5 cellular contexts compared by ENCODE assay signal in the genomic region with DNA sequence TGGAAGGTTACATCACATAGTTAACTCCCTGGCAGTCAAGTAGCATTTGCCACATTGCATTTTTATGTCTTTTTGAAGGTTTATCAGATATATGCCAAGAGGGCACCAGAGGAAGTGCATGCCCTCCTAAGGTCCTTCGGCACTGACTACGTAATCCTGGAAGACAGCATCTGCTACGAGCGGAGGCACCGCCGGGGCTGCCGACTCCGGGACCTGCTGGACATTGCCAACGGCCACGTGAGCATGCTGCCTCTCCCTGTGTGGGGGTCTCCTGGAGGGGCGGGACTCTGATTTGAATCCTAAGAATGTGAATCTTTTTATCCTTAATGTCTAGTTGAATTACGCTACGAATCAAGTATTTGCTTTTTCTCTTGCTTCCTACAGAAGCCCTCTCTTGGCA.
"Had no signal": no experiment of that assay in that cellular context is flagged by ENCODE, and none has a peak within 500 bp of the region (broad histone marks: within the 10 kb centered on the region; RNA-seq: fewer than 3 reads in every experiment).

No MANE protein-coding gene starts in this region.

- H3K4me3 Mint-ChIP-seq: GM23338, H9 had no signal

- DNase-seq: H9, HCEC 1CT, IMR-90 had no signal

- H2AFZ ChIP-seq: GM23338 had no signal

- H3K9me3 Mint-ChIP-seq: GM23338, H9 had no signal

- H3K4me2 ChIP-seq: GM23338 had no signal

- H3K27ac Mint-ChIP-seq: GM23338 had no signal

- H3K4me3 ChIP-seq: GM23338, K562 had no signal
